ENCODE assay signal across 15 cellular contexts in genomic region chr1:19400189-19400588, GRCh38.
DNase-seq lines count a peak whose midpoint lies in the region; ATAC-seq, FAIRE-seq and TF ChIP-seq lines count a peak whose summit lies in the region.
"Had no signal": no experiment of that assay in that cellular context is flagged by ENCODE, and none has a peak within 500 bp of the region (broad histone marks: within the 10 kb centered on the region; RNA-seq: fewer than 3 reads in every experiment).

No MANE protein-coding gene starts in this region.

- no peak overlapping the region for H2BK20ac ChIP-seq in H1 (ENCODE audit: low read length)

- no peak overlapping the region for H4K91ac ChIP-seq in H1 (replicated peaks; ENCODE audit: insufficient read length, low read length)

- POLR2A ChIA-PET in H1 (lab: Charles Lee; ENCODE audit: partially characterized antibody), result no interaction called here
- POLR2A ChIA-PET in naive thymus-derived CD8-positive, alpha-beta T cell (lab: Charles Lee), result interaction anchor here (1.7 kb wide), 1 partner anchor 17 kb away, joined by 4 read pairs; no protein-coding TSS in a partner anchor

- no peak for DNase-seq in breast epithelium (ENCODE audit: low spot score in 2 of 2)
- DNase-seq in mammary epithelial cell, result no peak
- DNase-seq in H1 (ENCODE audit: low read depth in 1 of 2, low spot score in 2 of 2), result no peak
- no peak for DNase-seq in naive thymus-derived CD8-positive, alpha-beta T cell
- no peak for DNase-seq in vagina (ENCODE audit: extremely low spot score in 2 of 2)
- no peak for DNase-seq in D721Med (ENCODE audit: insufficient read length, low spot score)
- DNase-seq: activated CD8-positive, alpha-beta memory T cell treated with anti-CD3 and anti-CD28 coated beads, Interleukin-2, amount 50 U/mL, for 48 hours; NCI-H1105 treated with DMSO at 0.1 percent for 48 hours; NCI-H524 treated with DMSO at 0.1 percent for 48 hours had no signal

- no peak overlapping the region for H3K4ac ChIP-seq in H1 (replicated peaks; ENCODE audit: insufficient read length, low read depth, low read length)

- H3K9me3 Mint-ChIP-seq in naive thymus-derived CD8-positive, alpha-beta T cell, result no peaks in the 10 kb centered on the region
- H3K9me3 Mint-ChIP-seq: IgD-negative memory B cell had no signal

- TF ChIP-seq EP300 in H1 (IDR thresholded peaks at IDR 0.05; ENCODE audit: borderline replicate concordance in 1 of 2, low read depth in 2 of 2, low read length in 2 of 2), result no peak

- peaks cover 36 to 87% (median 71%) of the 10 kb centered on the region in 4 donors for H3K4me1 Mint-ChIP-seq in naive thymus-derived CD8-positive, alpha-beta T cell

- no peak for TF ChIP-seq RAD21 in H1 (IDR thresholded peaks at IDR 0.05 in 1 of 2, conservative IDR thresholded peaks at IDR 0.05 in 1 of 2; ENCODE audit: low read depth in 2 of 2, low read length in 2 of 2)

- no TSS peak for BruUV-seq in mammary epithelial cell (replicated peaks; lab: Mats Ljungman, UMichigan)

- no peak overlapping the region for H3K18ac ChIP-seq in H1 (ENCODE audit: extremely low read depth, low read length)

- no peaks in the 10 kb centered on the region for H3K23me2 ChIP-seq in H1 (ENCODE audit: low read depth, low read length)

- intact Hi-C loops in breast epithelium (cut with DNase I; ENCODE audit: low total_unique reads) (loop anchor here (10.0 kb wide), 1 partner anchor 85 kb away; the partner anchor contains the start of gene CAPZB), mammary epithelial cell (cut with micrococcal nuclease) (no loop called here), vagina (cut with DNase I) (loop anchor here (5.0 kb wide), 1 partner anchor 52 kb away; no protein-coding TSS in a partner anchor)

- H2AFZ ChIP-seq in mammary epithelial cell (ENCODE audit: low read depth, low read length) (no peak overlapping the region), H1 (ENCODE audit: low read length) (no peak overlapping the region)

- TF ChIP-seq CTCF in breast epithelium (IDR thresholded peaks at IDR 0.05) (no peak), mammary epithelial cell (conservative IDR thresholded peaks at IDR 0.05 in 1 of 2, IDR thresholded peaks at IDR 0.05 in 1 of 2; ENCODE audit: extremely low read depth in 1 of 2, insufficient read depth in 1 of 2, low read depth in 1 of 2, low read length in 2 of 2) (no peak), H1 (IDR thresholded peaks at IDR 0.05; ENCODE audit: control extremely low read depth in 1 of 3, insufficient read depth in 1 of 3, low read depth in 1 of 3, low read length in 3 of 3) (no peak), vagina (IDR thresholded peaks at IDR 0.05) (no peak), D721Med (IDR thresholded peaks at IDR 0.05; ENCODE audit: insufficient read depth, missing control alignments) (no peak)

- no peak overlapping the region for H3K14ac ChIP-seq in H1 (ENCODE audit: insufficient read length)

- H3K56ac ChIP-seq in H1 (replicated peaks; ENCODE audit: insufficient read length, low read depth, low read length), result no peak overlapping the region

- peak overlapping the region; percentile 38 to 40 for H3K27ac ChIP-seq in breast epithelium
- H3K27ac ChIP-seq in mammary epithelial cell (ENCODE audit: insufficient read depth, low read depth, low read length), result no peak overlapping the region
- H3K27ac ChIP-seq in H1 (ENCODE audit: low read depth, low read length), result no peak overlapping the region
- peak overlapping the region; percentile 78 for H3K27ac ChIP-seq in vagina
- H3K27ac ChIP-seq: epithelial cell of prostate had no signal

- H3K4me3 ChIP-seq in breast epithelium (peak overlapping the region in 1 of 3 donors; percentile 19), mammary epithelial cell (replicated peaks in 1 of 3; ENCODE audit: insufficient read depth in 1 of 3, low read depth in 2 of 3, low read length in 3 of 3) (no peak overlapping the region), H1 (ENCODE audit: extremely low read depth in 1 of 4, insufficient read depth in 2 of 4, low read depth in 3 of 4, low read length in 4 of 4) (no peak overlapping the region), vagina (no peak overlapping the region)

- H3K4me2 ChIP-seq in mammary epithelial cell (ENCODE audit: insufficient read depth, low read depth, low read length), result no peak overlapping the region
- H3K4me2 ChIP-seq in H1 (ENCODE audit: insufficient read depth in 1 of 2, low read depth in 2 of 2, low read length in 2 of 2), result no peak overlapping the region

- H2AK5ac ChIP-seq in H1 (ENCODE audit: low read depth, low read length), result no peak overlapping the region

- no peak overlapping the region for H4K5ac ChIP-seq in H1 (ENCODE audit: insufficient read length, low read depth, low read length)

- FAIRE-seq in H1 (lab: Jason Lieb, UNC) (no peak), D721Med (lab: Jason Lieb, UNC) (no peak)
- FAIRE-seq: GM18507, urothelium cell line had no signal

- in situ Hi-C loops in mammary epithelial cell (cut with MboI; ENCODE audit: low sequenced_read_pairs in 2 of 2), result no loop called here

- no peak overlapping the region for H3K23ac ChIP-seq in H1 (ENCODE audit: insufficient read length)

- peaks cover 0 to 7% of the 10 kb centered on the region in 2 donors for H3K4me1 ChIP-seq in breast epithelium
- H3K4me1 ChIP-seq in mammary epithelial cell (ENCODE audit: insufficient read depth, low read length), result peaks cover 13% of the 10 kb centered on the region
- peaks cover 18 to 33% (median 28%) of the 10 kb centered on the region in 4 experiments for H3K4me1 ChIP-seq in H1 (replicated peaks in 1 of 4; ENCODE audit: control insufficient read depth in 3 of 4, insufficient read depth in 4 of 4, low read length in 3 of 4)
- peaks cover 84% of the 10 kb centered on the region for H3K4me1 ChIP-seq in vagina

- CTCF ChIA-PET in mammary epithelial cell (lab: Charles Lee; ENCODE audit: low non-redundant PET), result no interaction called here
- CTCF ChIA-PET in H1 (lab: Charles Lee; ENCODE audit: partially characterized antibody), result interaction anchor here (0.6 to 9.9 kb wide), 6 partner anchors 8 to 249 kb away, joined by 3 to 97 read pairs (median 12); no protein-coding TSS in a partner anchor

- no peak overlapping the region for H2BK120ac ChIP-seq in H1 (replicated peaks; ENCODE audit: low read depth, low read length)

- H2BK15ac ChIP-seq in H1 (ENCODE audit: low read length), result no peak overlapping the region

- 40% methylated on average over 8 of the region's 10 CpGs for WGBS in mammary epithelial cell (ENCODE audit: low coverage, missing lambda C conversion rate)
- WGBS in H1 (ENCODE audit: extremely low coverage in 1 of 2, insufficient coverage in 1 of 2, insufficient read length in 1 of 2, insufficient replicate concordance in 2 of 2, low coverage in 1 of 2, low lambda C conversion rate in 2 of 2, missing lambda C conversion rate in 1 of 2), 2 experiments, result 88% methylated on average over 10 of the region's 10 CpGs; no CpG with 5 or more reads in 1 of the 2 experiments

- peaks cover 0 to 65% (median 10%) of the 10 kb centered on the region in 3 donors for H3K36me3 Mint-ChIP-seq in naive thymus-derived CD8-positive, alpha-beta T cell

- no peaks in the 10 kb centered on the region for H3K36me3 ChIP-seq in breast epithelium
- H3K36me3 ChIP-seq in mammary epithelial cell (ENCODE audit: insufficient read depth, low read length), result peaks cover 2% of the 10 kb centered on the region
- no peaks in the 10 kb centered on the region for H3K36me3 ChIP-seq in H1 (ENCODE audit: control insufficient read depth in 2 of 4, insufficient read depth in 4 of 4, low read length in 3 of 4)
- peaks cover 0 to 5% of the 10 kb centered on the region in 2 donors for H3K36me3 ChIP-seq in vagina

- H3K9me3 ChIP-seq in breast epithelium (no peaks in the 10 kb centered on the region), mammary epithelial cell (replicated peaks; ENCODE audit: insufficient read depth, low read length) (no peaks in the 10 kb centered on the region), H1 (ENCODE audit: insufficient read depth in 2 of 2, low read depth in 1 of 2, low read length in 1 of 2) (no peaks in the 10 kb centered on the region), vagina (no peaks in the 10 kb centered on the region)

- dilution Hi-C loops in mammary epithelial cell (cut with HindIII; ENCODE audit: low sequenced_read_pairs), result no loop called here

- H4K8ac ChIP-seq in H1 (ENCODE audit: extremely low read depth, insufficient read depth, low read length), result no peak overlapping the region

- H3K27me3 Mint-ChIP-seq in naive thymus-derived CD8-positive, alpha-beta T cell, result no peaks in the 10 kb centered on the region
- H3K27me3 Mint-ChIP-seq: IgD-negative memory B cell had no signal

- no peaks in the 10 kb centered on the region for H4K20me1 ChIP-seq in mammary epithelial cell (ENCODE audit: insufficient read depth, low read length)
- H4K20me1 ChIP-seq in H1 (replicated peaks in 1 of 2; ENCODE audit: control insufficient read depth in 1 of 2, insufficient read depth in 2 of 2, low read length in 2 of 2), result peaks cover 19 to 25% of the 10 kb centered on the region in 2 experiments

- no peak overlapping the region for H2BK5ac ChIP-seq in H1 (ENCODE audit: low read depth, low read length)

- TF ChIP-seq POLR2A in breast epithelium (IDR thresholded peaks at IDR 0.05), result no peak
- no peak for TF ChIP-seq POLR2A in H1 (IDR thresholded peaks at IDR 0.05; ENCODE audit: control extremely low read depth in 1 of 2, low read depth in 2 of 2, low read length in 2 of 2)
- TF ChIP-seq POLR2A in vagina (IDR thresholded peaks at IDR 0.05), result no peak
- no peak for TF ChIP-seq POLR2A in GM18505 (IDR thresholded peaks at IDR 0.05; ENCODE audit: borderline replicate concordance, extremely low read depth, insufficient read depth, insufficient read length)

- H3K27me3 ChIP-seq in breast epithelium (no peaks in the 10 kb centered on the region), mammary epithelial cell (ENCODE audit: insufficient read depth, low read length) (no peaks in the 10 kb centered on the region), H1 (replicated peaks in 1 of 4; ENCODE audit: control insufficient read depth in 3 of 4, extremely low read depth in 1 of 4, insufficient read depth in 3 of 4, low read length in 3 of 4) (no peaks in the 10 kb centered on the region), vagina (no peaks in the 10 kb centered on the region)

- H2BK12ac ChIP-seq in H1 (ENCODE audit: low read depth, low read length), result no peak overlapping the region

- no peak for ATAC-seq in naive thymus-derived CD8-positive, alpha-beta T cell
- ATAC-seq in GM18519 (IDR thresholded peaks at IDR 0.05; ENCODE audit: low FRiP score, unreplicated experiment) (no peak), GM18505 (IDR thresholded peaks at IDR 0.05; ENCODE audit: unreplicated experiment) (no peak)

- peak overlapping the region in 8 of 10 donors; percentile 34 to 90 (median 68) for H3K27ac Mint-ChIP-seq in naive thymus-derived CD8-positive, alpha-beta T cell
- H3K27ac Mint-ChIP-seq: IgD-negative memory B cell had no signal

- H3K79me2 ChIP-seq in mammary epithelial cell (ENCODE audit: insufficient read depth, low read length) (peaks cover 87% of the 10 kb centered on the region), H1 (ENCODE audit: control insufficient read depth in 1 of 2, insufficient read depth in 2 of 2, low read length in 2 of 2) (peaks cover 0 to 87% of the 10 kb centered on the region in 2 experiments; a peak in 2 of 4 replicates)

- peak overlapping the region in 1 of 10 donors; percentile 19 for H3K4me3 Mint-ChIP-seq in naive thymus-derived CD8-positive, alpha-beta T cell

- peaks cover 25% of the 10 kb centered on the region for H3K79me1 ChIP-seq in H1 (ENCODE audit: low read depth, low read length)

- H3K9ac ChIP-seq in mammary epithelial cell (ENCODE audit: insufficient read depth, low read length) (no peak overlapping the region), H1 (replicated peaks in 1 of 4; ENCODE audit: extremely low read depth in 1 of 4, low read depth in 3 of 4, low read length in 3 of 4) (no peak overlapping the region)

Comparison
In these comparisons a context has a peak if more than half of its experiments do, and no peak if none do; other contexts are left out.
1. H3K27ac ChIP-seq: peak in breast epithelium (2 of 2) and vagina (single experiment); none in mammary epithelial cell (single experiment) and H1 (single experiment).